ENCODE assay signal across 19 cellular contexts in the genomic region with DNA sequence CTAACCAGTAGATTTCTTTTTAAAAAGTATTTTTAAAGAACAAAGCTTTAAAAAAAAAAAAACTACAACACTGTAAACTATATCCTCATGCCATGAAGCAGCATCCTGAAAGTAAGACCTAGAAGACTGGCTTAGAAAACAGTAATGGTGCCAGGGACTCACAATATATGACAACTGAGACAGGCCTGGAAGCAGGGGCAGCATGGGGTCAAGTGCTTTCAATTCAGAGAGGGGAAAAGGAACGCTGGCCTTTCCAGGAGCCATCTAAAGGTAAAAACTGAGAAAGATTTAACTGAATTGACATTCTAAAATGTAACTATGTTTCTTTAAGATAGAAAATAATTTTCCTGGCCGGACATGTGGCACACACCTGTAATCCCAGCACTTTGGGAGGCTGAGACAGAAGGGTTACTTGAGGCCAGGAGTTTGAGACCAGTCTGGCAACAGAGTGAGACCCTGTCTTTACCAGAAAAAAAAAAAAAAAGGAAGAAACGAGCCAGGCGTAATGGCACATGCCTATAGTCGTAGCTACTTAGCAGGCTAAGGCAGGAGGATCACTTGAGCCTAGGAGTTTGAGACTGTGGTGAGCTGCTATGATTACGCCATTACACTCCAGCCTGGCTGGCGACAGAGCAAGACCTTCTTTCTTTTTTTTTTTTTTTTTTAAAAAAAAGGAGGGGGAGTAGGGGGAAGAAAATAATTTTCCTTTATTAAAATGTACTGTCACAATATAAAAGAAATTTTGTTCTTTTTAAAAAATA. TPM values are rescaled to one million over a fixed set of nuclear protein-coding genes. Genes with fewer than 3 reads are reported as not detected.
A peak's percentile ranks its signal among the peaks of the same experiment; 100 is the strongest.
DNase-seq lines count a peak whose midpoint lies in the region; ATAC-seq and TF ChIP-seq lines count a peak whose summit lies in the region.
"Had no signal": no experiment of that assay in that cellular context is flagged by ENCODE, and none has a peak within 500 bp of the region (broad histone marks: within the 10 kb centered on the region; RNA-seq: fewer than 3 reads in every experiment).

No MANE protein-coding gene starts in this region.

- H3K9me3 Mint-ChIP-seq in central memory CD8-positive, alpha-beta T cell: no peaks in the 10 kb centered on the region
- H3K9me3 Mint-ChIP-seq: activated naive CD8-positive, alpha-beta T cell treated with anti-CD3 and anti-CD28 coated beads, Interleukin-2, amount 10 ng/mL, durations not matched to agents 7 days and 5 days; activated T-cell treated with anti-CD3 and anti-CD28 coated beads, Interleukin-2, amount 50 U/mL, for 4 hours had no signal

- peak overlapping the region; percentile 23 for H3K27ac Mint-ChIP-seq in central memory CD8-positive, alpha-beta T cell (ENCODE audit: low read depth)
- H3K27ac Mint-ChIP-seq: activated naive CD8-positive, alpha-beta T cell treated with anti-CD3 and anti-CD28 coated beads, Interleukin-2, amount 10 ng/mL, durations not matched to agents 7 days and 5 days had no signal

- H3K23ac ChIP-seq in trophoblast cell (ENCODE audit: low read length): no peak overlapping the region

- ATAC-seq in central memory CD8-positive, alpha-beta T cell (replicated peaks; ENCODE audit: extremely low read depth, poor library complexity, severe bottlenecking): no peak
- ATAC-seq in gastrocnemius medialis: no peak
- ATAC-seq: HCT116 had no signal

- H2AFZ ChIP-seq in trophoblast cell (ENCODE audit: insufficient read depth, low read length, poor library complexity): no peak overlapping the region

- H3K4me2 ChIP-seq in trophoblast cell (ENCODE audit: low read length): no peak overlapping the region

- no peak overlapping the region for H3K9ac ChIP-seq in trophoblast cell (ENCODE audit: low read length)

- H3K18ac ChIP-seq in trophoblast cell (ENCODE audit: low read length): no peak overlapping the region

- no peak for TF ChIP-seq POLR2A in gastrocnemius medialis (IDR thresholded peaks at IDR 0.05)

- H3K79me1 ChIP-seq in trophoblast cell (ENCODE audit: low read length): no peaks in the 10 kb centered on the region

- in situ Hi-C loops in gastrocnemius medialis (cut with MboI; ENCODE audit: low sequenced_read_pairs in 4 of 4): loop anchor here (10.0 to 25.0 kb wide), 2 partner anchors 145 to 238 kb away; a partner anchor contains a TSS

- peaks cover 0 to 7% of the 10 kb centered on the region in 2 donors for H3K36me3 ChIP-seq in gastrocnemius medialis
- H3K36me3 ChIP-seq in trophoblast cell (ENCODE audit: control insufficient read depth in 1 of 2, insufficient read depth in 2 of 2, low read length in 2 of 2): peaks cover 3% of the 10 kb centered on the region in 2 experiments

- no peak overlapping the region for H4K8ac ChIP-seq in trophoblast cell (ENCODE audit: low read depth, low read length)

- peaks cover 8% of the 10 kb centered on the region for H3K36me3 Mint-ChIP-seq in central memory CD8-positive, alpha-beta T cell (ENCODE audit: insufficient read depth)

- H2BK5ac ChIP-seq in trophoblast cell (ENCODE audit: low read depth, low read length, poor library complexity): no peak overlapping the region

- H3K4me3 ChIP-seq in gastrocnemius medialis (no peak overlapping the region), trophoblast cell (ENCODE audit: low read depth, low read length) (no peak overlapping the region)
- H3K4me3 ChIP-seq: skin epidermis had no signal

- no peak overlapping the region for H4K12ac ChIP-seq in trophoblast cell (ENCODE audit: low read depth, low read length)

- TF ChIP-seq CTCF in gastrocnemius medialis (IDR thresholded peaks at IDR 0.05 in 4 of 5, conservative IDR thresholded peaks at IDR 0.05 in 1 of 5): no peak

- H3K4ac ChIP-seq in trophoblast cell (ENCODE audit: low read depth, low read length): no peak overlapping the region

- DNase-seq in NCI-H2107 treated with DMSO at 0.1 percent for 48 hours (lab: John Stamatoyannopoulos, UW; ENCODE audit: unreplicated experiment): peak; percentile 9
- no peak for DNase-seq in NCI-H2107 (lab: John Stamatoyannopoulos, UW)
- peak; percentile 36 for DNase-seq in NCI-H2227 (lab: John Stamatoyannopoulos, UW; ENCODE audit: unreplicated experiment)
- DNase-seq in central memory CD8-positive, alpha-beta T cell (ENCODE audit: low spot score in 2 of 2): no peak
- DNase-seq in gastrocnemius medialis: no peak
- DNase-seq in iPS-NIHi11 (ENCODE audit: low spot score): no peak
- no peak for DNase-seq in RKO (ENCODE audit: low spot score)
- DNase-seq in trophoblast cell: no peak
- DNase-seq: activated CD4-positive, alpha-beta T cell treated with anti-CD3 and anti-CD28 coated beads, Interleukin-2, amount 50 U/mL, for 48 hours; activated naive CD8-positive, alpha-beta T cell treated with anti-CD3 and anti-CD28 coated beads, Interleukin-2, amount 10 ng/mL, durations not matched to agents 7 days and 5 days; activated T-cell treated with anti-CD3 and anti-CD28 coated beads, Interleukin-2, amount 50 U/mL, for 4 hours; effector CD8-positive, alpha-beta T cell; NCI-H1092; NCI-H2171; stimulated activated CD4-positive, alpha-beta T cell treated with anti-CD3 and anti-CD28 coated beads, Interleukin-4, amount 100 ng/mL, for 4 hours had no signal

- no peak overlapping the region for H4K91ac ChIP-seq in trophoblast cell (ENCODE audit: low read depth, low read length)

- H2BK120ac ChIP-seq in trophoblast cell (ENCODE audit: insufficient read depth, low read length, poor library complexity): no peak overlapping the region

- no peak overlapping the region for H3K14ac ChIP-seq in trophoblast cell (ENCODE audit: low read length)

- H3K27ac ChIP-seq in gastrocnemius medialis (peak overlapping the region; percentile 54 to 80 (median 78)), trophoblast cell (ENCODE audit: low read depth, low read length) (no peak overlapping the region)
- H3K27ac ChIP-seq: 22Rv1, C4-2B had no signal

- intact Hi-C loops in gastrocnemius medialis (cut with DNase I; ENCODE audit: low total_unique reads): no loop called here

- H3K27me3 ChIP-seq in gastrocnemius medialis (no peaks in the 10 kb centered on the region), trophoblast cell (ENCODE audit: insufficient read depth, low read length) (no peaks in the 10 kb centered on the region)

- no peak overlapping the region for H2BK12ac ChIP-seq in trophoblast cell (ENCODE audit: low read length)

- H3K4me1 ChIP-seq in gastrocnemius medialis: peaks cover 28 to 42% of the 10 kb centered on the region in 2 donors
- no peaks in the 10 kb centered on the region for H3K4me1 ChIP-seq in trophoblast cell (ENCODE audit: control insufficient read depth in 1 of 2, insufficient read depth in 2 of 2, low read length in 2 of 2)

- H3K4me1 Mint-ChIP-seq in central memory CD8-positive, alpha-beta T cell: peaks cover 12% of the 10 kb centered on the region

- H3K9me3 ChIP-seq in gastrocnemius medialis: no peaks in the 10 kb centered on the region
- no peaks in the 10 kb centered on the region for H3K9me3 ChIP-seq in trophoblast cell (ENCODE audit: insufficient read depth, low read depth, low read length)

- no CpG with 5 or more reads among the region's 7 CpGs for WGBS in trophoblast cell (ENCODE audit: extremely low coverage, insufficient coverage, insufficient read length)

- no peaks in the 10 kb centered on the region for H3K27me3 Mint-ChIP-seq in central memory CD8-positive, alpha-beta T cell
- H3K27me3 Mint-ChIP-seq: activated naive CD8-positive, alpha-beta T cell treated with anti-CD3 and anti-CD28 coated beads, Interleukin-2, amount 10 ng/mL, durations not matched to agents 7 days and 5 days had no signal

- H3K79me2 ChIP-seq in trophoblast cell (ENCODE audit: control insufficient read depth, insufficient read depth, low read length, poor library complexity): no peaks in the 10 kb centered on the region

- H2AK5ac ChIP-seq in trophoblast cell (ENCODE audit: low read length): no peak overlapping the region

- no peak overlapping the region for H3K4me3 Mint-ChIP-seq in central memory CD8-positive, alpha-beta T cell
- H3K4me3 Mint-ChIP-seq: activated naive CD8-positive, alpha-beta T cell treated with anti-CD3 and anti-CD28 coated beads, Interleukin-2, amount 10 ng/mL, durations not matched to agents 7 days and 5 days; activated T-cell treated with anti-CD3 and anti-CD28 coated beads, Interleukin-2, amount 50 U/mL, for 4 hours had no signal

RNA-seq across cellular contexts. Expression of a gene that starts 54.1 kb away (rescaled TPM):
- 1 to 10 TPM; 6.7 to 9.3 (median 8.1) TPM for total RNA-seq in gastrocnemius medialis
- polyA plus RNA-seq in trophoblast cell (2013): 4.4 and 4.7 TPM in 2 replicates

Comparison
In these comparisons a context has a peak if more than half of its experiments do, and no peak if none do; other contexts are left out.
1. DNase-seq: peak in NCI-H2107 treated with DMSO at 0.1 percent for 48 hours (single experiment) and NCI-H2227 (single experiment); none in NCI-H2107 (single experiment), central memory CD8-positive, alpha-beta T cell (0 of 2), gastrocnemius medialis (0 of 2), iPS-NIHi11 (single experiment), RKO (single experiment) and trophoblast cell (0 of 2).